In genomic region chr1:78011050-78011449, GRCh38 we compare ENCODE assay signal across 2 cellular contexts.
TF ChIP-seq lines count a peak whose summit lies in the region.

No MANE protein-coding gene starts in this region.

TF ChIP-seq in SK-N-SH, 30 proteins besides CTCF, POLR2A, EP300 and RAD21 (continued from another document):
- TF ChIP-seq EZH2phosphoT487 (IDR thresholded peaks at IDR 0.05; ENCODE audit: borderline replicate concordance, low read depth), result no peak
- no peak for TF ChIP-seq RCOR1 (IDR thresholded peaks at IDR 0.05; ENCODE audit: low read length)
- TF ChIP-seq FOXM1 (IDR thresholded peaks at IDR 0.05; ENCODE audit: low read depth), result no peak
- TF ChIP-seq MAX (IDR thresholded peaks at IDR 0.05; ENCODE audit: low read depth), result no peak
- TF ChIP-seq ELF1 (IDR thresholded peaks at IDR 0.05), result no peak
- TF ChIP-seq GABPA (IDR thresholded peaks at IDR 0.05; ENCODE audit: low read depth), result no peak
- TF ChIP-seq ZBTB33 (IDR thresholded peaks at IDR 0.05; ENCODE audit: borderline replicate concordance, low read depth), result no peak

TF ChIP-seq in SK-N-SH treated with all-trans-retinoic acid at 6 μM for 48 hours, 23 proteins besides CTCF, POLR2A, EP300 and RAD21 (continued from another document):
- no peak for TF ChIP-seq ZC3H10 (CRISPR knock-in tag; IDR thresholded peaks at IDR 0.05)
- no peak for TF ChIP-seq ZNF8 (CRISPR knock-in tag; IDR thresholded peaks at IDR 0.05)
- TF ChIP-seq ZFP3 (CRISPR knock-in tag; IDR thresholded peaks at IDR 0.05), result no peak
- TF ChIP-seq BACH2 (CRISPR knock-in tag; IDR thresholded peaks at IDR 0.05; ENCODE audit: borderline replicate concordance), result no peak
- TF ChIP-seq PPARA (CRISPR knock-in tag; IDR thresholded peaks at IDR 0.05; ENCODE audit: borderline replicate concordance), result no peak
- no peak for TF ChIP-seq POU6F1 (CRISPR knock-in tag; IDR thresholded peaks at IDR 0.05; ENCODE audit: borderline replicate concordance, low read depth)
- TF ChIP-seq GLIS3 (CRISPR knock-in tag; IDR thresholded peaks at IDR 0.05), result no peak
- TF ChIP-seq, protein P1, sequence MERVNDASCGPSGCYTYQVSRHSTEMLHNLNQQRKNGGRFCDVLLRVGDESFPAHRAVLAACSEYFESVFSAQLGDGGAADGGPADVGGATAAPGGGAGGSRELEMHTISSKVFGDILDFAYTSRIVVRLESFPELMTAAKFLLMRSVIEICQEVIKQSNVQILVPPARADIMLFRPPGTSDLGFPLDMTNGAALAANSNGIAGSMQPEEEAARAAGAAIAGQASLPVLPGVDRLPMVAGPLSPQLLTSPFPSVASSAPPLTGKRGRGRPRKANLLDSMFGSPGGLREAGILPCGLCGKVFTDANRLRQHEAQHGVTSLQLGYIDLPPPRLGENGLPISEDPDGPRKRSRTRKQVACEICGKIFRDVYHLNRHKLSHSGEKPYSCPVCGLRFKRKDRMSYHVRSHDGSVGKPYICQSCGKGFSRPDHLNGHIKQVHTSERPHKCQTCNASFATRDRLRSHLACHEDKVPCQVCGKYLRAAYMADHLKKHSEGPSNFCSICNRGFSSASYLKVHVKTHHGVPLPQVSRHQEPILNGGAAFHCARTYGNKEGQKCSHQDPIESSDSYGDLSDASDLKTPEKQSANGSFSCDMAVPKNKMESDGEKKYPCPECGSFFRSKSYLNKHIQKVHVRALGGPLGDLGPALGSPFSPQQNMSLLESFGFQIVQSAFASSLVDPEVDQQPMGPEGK (CRISPR knock-in tag; IDR thresholded peaks at IDR 0.05; ENCODE audit: borderline replicate concordance), result no peak
- TF ChIP-seq ISL1 (CRISPR knock-in tag; IDR thresholded peaks at IDR 0.05), result no peak
- no peak for TF ChIP-seq TOX (CRISPR knock-in tag; IDR thresholded peaks at IDR 0.05; ENCODE audit: borderline replicate concordance)
- no peak for TF ChIP-seq CSRNP3 (CRISPR knock-in tag; IDR thresholded peaks at IDR 0.05)
- TF ChIP-seq ZNF70 (CRISPR knock-in tag; IDR thresholded peaks at IDR 0.05), result no peak
- no peak for TF ChIP-seq RARB (CRISPR knock-in tag; IDR thresholded peaks at IDR 0.05)
- TF ChIP-seq CSDC2 (CRISPR knock-in tag; IDR thresholded peaks at IDR 0.05), result no peak
